In genomic region chr16:30521873-30522641, GRCh38 we compare ENCODE assay signal across 1 cellular context.
TF ChIP-seq lines count a peak whose summit lies in the region.

No MANE protein-coding gene starts in this region.

TF ChIP-seq in H1, 55 proteins besides CTCF, POLR2A, EP300 and RAD21:
- no peak for TF ChIP-seq PHF8 (conservative IDR thresholded peaks at IDR 0.05; ENCODE audit: low read depth, low read length)
- TF ChIP-seq ATF3 (IDR thresholded peaks at IDR 0.05; ENCODE audit: insufficient read depth, low read depth, low read length), result no peak
TF ChIP-seq in H1: peak in this region for 0.
